Comparison of ENCODE assay signal across 9 cellular contexts in the genomic region with DNA sequence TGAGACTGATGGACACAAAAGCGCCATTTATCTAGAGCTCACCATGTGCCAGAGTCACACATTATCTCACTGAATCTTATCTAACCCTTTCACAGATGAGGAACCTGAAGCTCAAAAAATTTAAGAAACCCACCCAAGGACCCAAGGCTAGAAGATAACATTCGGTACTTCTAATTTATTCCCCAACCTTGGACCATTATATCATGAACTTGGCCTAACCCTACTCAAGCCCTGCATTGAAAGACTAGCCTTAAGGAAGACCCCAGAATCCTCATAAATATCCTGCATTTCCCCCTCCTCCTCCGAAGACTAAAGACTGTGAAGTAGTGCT. TPM values are rescaled to one million over a fixed set of nuclear protein-coding genes. Genes with fewer than 3 reads are reported as not detected.
DNase-seq lines count a peak whose midpoint lies in the region; ATAC-seq and TF ChIP-seq lines count a peak whose summit lies in the region.
"Had no signal": no experiment of that assay in that cellular context is flagged by ENCODE, and none has a peak within 500 bp of the region (broad histone marks: within the 10 kb centered on the region; RNA-seq: fewer than 3 reads in every experiment).

No MANE protein-coding gene starts in this region.

- in situ Hi-C loops in astrocyte of the cerebellum (cut with HindIII; ENCODE audit: low sequenced_read_pairs): no loop called here

- peak in 1 of 9 donors; percentile 25 for TF ChIP-seq CTCF in heart right ventricle (IDR thresholded peaks at IDR 0.05)
- no peak for TF ChIP-seq CTCF in astrocyte of the cerebellum (IDR thresholded peaks at IDR 0.05; ENCODE audit: low read depth, low read length, missing control alignments)
- no peak for TF ChIP-seq CTCF in uterus (IDR thresholded peaks at IDR 0.05)

- intact Hi-C loops in heart right ventricle (cut with DNase I) (loop anchor here in 3 of 10 donors (1.0 to 5.0 kb wide), 5 partner anchors 11 to 345 kb away; no protein-coding TSS in a partner anchor), Right ventricle myocardium superior (cut with DNase I) (no loop called here), uterus (cut with DNase I; ENCODE audit: low total_unique reads) (no loop called here)

- TF ChIP-seq POLR2A in uterus (IDR thresholded peaks at IDR 0.05): no peak

- DNase-seq in heart right ventricle: no peak
- no peak for DNase-seq in Right ventricle myocardium superior
- no peak for DNase-seq in astrocyte of the cerebellum (ENCODE audit: low read depth)
- DNase-seq in uterus: no peak
- no peak for DNase-seq in SW 1271 (lab: John Stamatoyannopoulos, UW)

- 44 to 56% methylated on average over 3 of the region's 3 CpGs for whole genome bisulfite sequencing in heart right ventricle, 2 donors
- WGBS in mesodermal cell (ENCODE audit: insufficient coverage in 2 of 2), 2 experiments: 49 to 86% methylated on average over 2 of the region's 3 CpGs

- H3K27ac ChIP-seq in heart right ventricle (peak overlapping the region; percentile 92 to 99 (median 97)), mesodermal cell (ENCODE audit: low read depth, low read length, severe bottlenecking) (peak overlapping the region; percentile 94), uterus (peak overlapping the region; percentile 94)

- H3K9me3 ChIP-seq in heart right ventricle (no peaks in the 10 kb centered on the region), mesodermal cell (ENCODE audit: control insufficient read depth, low read length) (no peaks in the 10 kb centered on the region), uterus (no peaks in the 10 kb centered on the region)

- H3K4me1 ChIP-seq in heart right ventricle (peaks cover 0 to 46% (median 28%) of the 10 kb centered on the region in 9 donors), mesodermal cell (ENCODE audit: control insufficient read depth, insufficient read depth, low read length, poor library complexity, severe bottlenecking) (peaks cover 19% of the 10 kb centered on the region), uterus (peaks cover 0 to 15% of the 10 kb centered on the region in 2 donors)

- ATAC-seq in heart right ventricle (no peak), Right ventricle myocardium superior (ENCODE audit: poor library complexity) (no peak), HG03342 (IDR thresholded peaks at IDR 0.05; ENCODE audit: unreplicated experiment) (no peak), GM18511 (IDR thresholded peaks at IDR 0.05; ENCODE audit: unreplicated experiment) (no peak)

- H3K27me3 ChIP-seq in heart right ventricle (peaks cover 0 to 20% (median 0%) of the 10 kb centered on the region in 7 donors), uterus (no peaks in the 10 kb centered on the region)

- H3K4me3 ChIP-seq in heart right ventricle (peak overlapping the region in 9 of 10 donors; percentile 59 to 100 (median 98)), astrocyte of the cerebellum (ENCODE audit: low read depth, low read length) (peak overlapping the region; percentile 76), mesodermal cell (ENCODE audit: extremely low read depth, insufficient read depth, low read length, poor library complexity, severe bottlenecking) (no peak overlapping the region), uterus (peak overlapping the region; percentile 79 to 98)

- H3K36me3 ChIP-seq in heart right ventricle: peaks cover 0 to 28% (median 14%) of the 10 kb centered on the region in 9 donors
- peaks cover 37% of the 10 kb centered on the region for H3K36me3 ChIP-seq in mesodermal cell (ENCODE audit: control insufficient read depth, insufficient read depth, low read length)
- H3K36me3 ChIP-seq in uterus: no peaks in the 10 kb centered on the region

RNA-seq across cellular contexts. Expression of a gene that starts 0.5 kb away (rescaled TPM):
- total RNA-seq in heart right ventricle (100 to 1,000 TPM in 2 of 10 donors, 10 to 100 TPM in 8; 70.4 to 109 (median 89.0) TPM), Right ventricle myocardium superior (66.9 TPM), uterus (100 to 1,000 TPM; 109 to 279 (median 151) TPM)
- 10 to 100 TPM; 27.2 to 53.9 TPM for polyA plus RNA-seq in heart right ventricle
- polyA plus RNA-seq in mesodermal cell (2013, experiment 1 of 2): 69.7 TPM
- polyA plus RNA-seq in mesodermal cell (2013, experiment 2 of 2): 67.4 TPM

RNA-seq across cellular contexts. Expression of a gene that starts 49.4 kb away (rescaled TPM):
- total RNA-seq in heart right ventricle (under 1 TPM in 1 of 10 donors, not detected in 9; 0.12 TPM), Right ventricle myocardium superior (not detected), uterus (under 1 TPM in 2 of 4 donors, not detected in 2; 0.21 to 0.83 TPM)
- not detected for polyA plus RNA-seq in heart right ventricle
- polyA plus RNA-seq in mesodermal cell (2013, experiment 1 of 2): not detected
- polyA plus RNA-seq in mesodermal cell (2013, experiment 2 of 2): not detected
- total RNA-seq: HT1080 had no signal

RNA-seq across cellular contexts. Expression of a gene that starts 55.4 kb away (rescaled TPM):
- total RNA-seq in heart right ventricle (10 to 100 TPM in 8 of 10 donors, 1 to 10 TPM in 2; 7.3 to 14.6 (median 12.1) TPM), Right ventricle myocardium superior (10.1 TPM), uterus (10 to 100 TPM in 2 of 4 donors, 1 to 10 TPM in 2; 6.1 to 41.5 (median 15.1) TPM)
- polyA plus RNA-seq in heart right ventricle: 1 to 10 TPM; 4.5 to 4.6 TPM
- 20.6 TPM for polyA plus RNA-seq in mesodermal cell (2013, experiment 1 of 2)
- polyA plus RNA-seq in mesodermal cell (2013, experiment 2 of 2): 20.5 TPM
